In the genomic region with DNA sequence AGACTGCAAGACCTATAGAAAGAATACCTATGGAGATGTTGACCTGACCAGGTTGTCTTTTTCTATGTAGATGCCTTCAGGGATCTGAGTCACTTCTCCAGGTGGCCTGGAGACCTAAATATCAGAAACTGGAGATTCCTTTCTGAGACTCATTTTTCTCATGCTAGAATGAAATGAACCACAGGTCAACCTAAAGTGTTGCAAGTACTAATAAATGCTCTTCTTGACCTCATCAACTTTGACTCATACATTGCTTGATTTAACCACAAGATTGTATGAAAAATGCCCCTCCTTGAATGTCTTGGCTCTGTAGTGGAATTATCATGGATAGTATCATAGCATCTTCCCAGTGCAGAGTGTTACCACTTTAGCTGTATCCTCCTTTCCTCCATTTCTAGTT, we compare ENCODE assay signal across 13 cellular contexts.
A peak's percentile ranks its signal among the peaks of the same experiment; 100 is the strongest.
DNase-seq lines count a peak whose midpoint lies in the region; TF ChIP-seq lines count a peak whose summit lies in the region.
"Had no signal": no experiment of that assay in that cellular context is flagged by ENCODE, and none has a peak within 500 bp of the region (broad histone marks: within the 10 kb centered on the region; RNA-seq: fewer than 3 reads in every experiment).

No MANE protein-coding gene starts in this region.

- H3K9me2 ChIP-seq in Karpas-422 (replicated peaks; ENCODE audit: insufficient read depth, low read length), result no peaks in the 10 kb centered on the region

- H3K4me1 ChIP-seq in trophoblast cell (ENCODE audit: control insufficient read depth in 1 of 2, insufficient read depth in 2 of 2, low read length in 2 of 2), result no peaks in the 10 kb centered on the region
- H3K4me1 ChIP-seq in Karpas-422 (ENCODE audit: low read length), result no peaks in the 10 kb centered on the region
- H3K4me1 ChIP-seq: BLaER1 treated with 17β-estradiol and CSF1 and Interleukin-3, amounts not matched to agents 10 nM and 100 nM had no signal

- H2BK120ac ChIP-seq in trophoblast cell (ENCODE audit: insufficient read depth, low read length, poor library complexity), result no peak overlapping the region

- H4K91ac ChIP-seq in trophoblast cell (ENCODE audit: low read depth, low read length), result no peak overlapping the region

- H4K20me1 ChIP-seq in Karpas-422 (ENCODE audit: insufficient read depth, low read depth, low read length), result no peaks in the 10 kb centered on the region
- H4K20me1 ChIP-seq: BLaER1 treated with 17β-estradiol and CSF1 and Interleukin-3, amounts not matched to agents 10 nM and 100 nM had no signal

- no peak overlapping the region for H3K14ac ChIP-seq in trophoblast cell (ENCODE audit: low read length)

- no peaks in the 10 kb centered on the region for H3K9me3 Mint-ChIP-seq in activated CD4-positive, alpha-beta T cell treated with anti-CD3 and anti-CD28 coated beads, Interleukin-2, amount 10 ng/mL, durations not matched to agents 24 days and 14 days
- H3K9me3 Mint-ChIP-seq: H9 had no signal

- POLR2A ChIA-PET in BJ (lab: Charles Lee), result no interaction called here

- H3K4me2 ChIP-seq in trophoblast cell (ENCODE audit: low read length) (no peak overlapping the region), Karpas-422 (ENCODE audit: low read depth, low read length, poor library complexity, severe bottlenecking) (no peak overlapping the region)
- H3K4me2 ChIP-seq: BLaER1 treated with 17β-estradiol and CSF1 and Interleukin-3, amounts not matched to agents 10 nM and 100 nM had no signal

- H2BK12ac ChIP-seq in trophoblast cell (ENCODE audit: low read length), result no peak overlapping the region

- H3K4ac ChIP-seq in trophoblast cell (ENCODE audit: low read depth, low read length), result no peak overlapping the region

- H3K27ac ChIP-seq in trophoblast cell (ENCODE audit: low read depth, low read length) (no peak overlapping the region), Karpas-422 (ENCODE audit: low read length) (no peak overlapping the region)
- H3K27ac ChIP-seq: BLaER1 treated with 17β-estradiol and CSF1 and Interleukin-3, amounts not matched to agents 10 nM and 100 nM had no signal

- DNase-seq in BJ (ENCODE audit: low read depth) (peak; percentile 31), HT1080 (ENCODE audit: low read depth) (peak; percentile 24), amniotic epithelial cell (ENCODE audit: low read depth) (peak; percentile 88), trophoblast cell (peak; percentile 37 to 88), Karpas-422 (no peak), NCI-H526 treated with DMSO at 0.1 percent for 48 hours (lab: John Stamatoyannopoulos, UW) (no peak)
- DNase-seq in activated CD4-positive, alpha-beta T cell treated with anti-CD3 and anti-CD28 coated beads, Interleukin-2, amount 10 ng/mL, durations not matched to agents 24 days and 14 days, result no peak
- DNase-seq: 8988T; AML-193; CD4-positive, CD25-positive, alpha-beta regulatory T cell; GOT3; H9 had no signal

- no peaks in the 10 kb centered on the region for H3K79me2 ChIP-seq in trophoblast cell (ENCODE audit: control insufficient read depth, insufficient read depth, low read length, poor library complexity)
- H3K79me2 ChIP-seq in Karpas-422 (ENCODE audit: low read length), result no peaks in the 10 kb centered on the region

- H3K36me3 ChIP-seq in BJ (ENCODE audit: control insufficient read depth, insufficient read depth, low read length) (no peaks in the 10 kb centered on the region), trophoblast cell (ENCODE audit: control insufficient read depth in 1 of 2, insufficient read depth in 2 of 2, low read length in 2 of 2) (no peaks in the 10 kb centered on the region), Karpas-422 (ENCODE audit: insufficient read depth, low read length) (no peaks in the 10 kb centered on the region)
- H3K36me3 ChIP-seq: BLaER1 treated with 17β-estradiol and CSF1 and Interleukin-3, amounts not matched to agents 10 nM and 100 nM had no signal

- H3K4me3 ChIP-seq in BJ (ENCODE audit: low read depth, low read length), result no peak overlapping the region
- no peak overlapping the region for H3K4me3 ChIP-seq in trophoblast cell (ENCODE audit: low read depth, low read length)
- no peak overlapping the region for H3K4me3 ChIP-seq in Karpas-422 (ENCODE audit: low read length)
- H3K4me3 ChIP-seq: BLaER1 treated with 17β-estradiol and CSF1 and Interleukin-3, amounts not matched to agents 10 nM and 100 nM had no signal

- H3K79me1 ChIP-seq in trophoblast cell (ENCODE audit: low read length), result no peaks in the 10 kb centered on the region

- H3K9ac ChIP-seq in trophoblast cell (ENCODE audit: low read length), result no peak overlapping the region
- H3K9ac ChIP-seq in Karpas-422 (ENCODE audit: low read length), result no peak overlapping the region
- H3K9ac ChIP-seq: BLaER1 treated with 17β-estradiol and CSF1 and Interleukin-3, amounts not matched to agents 10 nM and 100 nM had no signal

- H2BK5ac ChIP-seq in trophoblast cell (ENCODE audit: low read depth, low read length, poor library complexity), result no peak overlapping the region

- H3K18ac ChIP-seq in trophoblast cell (ENCODE audit: low read length), result no peak overlapping the region

- H3K27me3 ChIP-seq in BJ (ENCODE audit: control insufficient read depth, insufficient read depth, low read length) (no peaks in the 10 kb centered on the region), trophoblast cell (ENCODE audit: insufficient read depth, low read length) (no peaks in the 10 kb centered on the region), Karpas-422 (ENCODE audit: low read length) (no peaks in the 10 kb centered on the region)
- H3K27me3 ChIP-seq: BLaER1 treated with 17β-estradiol and CSF1 and Interleukin-3, amounts not matched to agents 10 nM and 100 nM had no signal

- no peaks in the 10 kb centered on the region for H3K27me3 Mint-ChIP-seq in activated CD4-positive, alpha-beta T cell treated with anti-CD3 and anti-CD28 coated beads, Interleukin-2, amount 10 ng/mL, durations not matched to agents 24 days and 14 days

- intact Hi-C loops in activated CD4-positive, alpha-beta T cell treated with anti-CD3 and anti-CD28 coated beads, Interleukin-2, amount 10 ng/mL, durations not matched to agents 24 days and 14 days (cut with micrococcal nuclease), result no loop called here

- H3K23ac ChIP-seq in trophoblast cell (ENCODE audit: low read length), result no peak overlapping the region

- H3K36me3 Mint-ChIP-seq in activated CD4-positive, alpha-beta T cell treated with anti-CD3 and anti-CD28 coated beads, Interleukin-2, amount 10 ng/mL, durations not matched to agents 24 days and 14 days (ENCODE audit: low read depth), result no peaks in the 10 kb centered on the region
- H3K36me3 Mint-ChIP-seq: CD4-positive, CD25-positive, alpha-beta regulatory T cell had no signal

- no peaks in the 10 kb centered on the region for H3K4me1 Mint-ChIP-seq in activated CD4-positive, alpha-beta T cell treated with anti-CD3 and anti-CD28 coated beads, Interleukin-2, amount 10 ng/mL, durations not matched to agents 24 days and 14 days
- H3K4me1 Mint-ChIP-seq: CD4-positive, CD25-positive, alpha-beta regulatory T cell had no signal

- H3K27ac Mint-ChIP-seq in activated CD4-positive, alpha-beta T cell treated with anti-CD3 and anti-CD28 coated beads, Interleukin-2, amount 10 ng/mL, durations not matched to agents 24 days and 14 days, result no peak overlapping the region
- H3K27ac Mint-ChIP-seq: CD4-positive, CD25-positive, alpha-beta regulatory T cell; H9 had no signal

- H2AFZ ChIP-seq in trophoblast cell (ENCODE audit: insufficient read depth, low read length, poor library complexity) (no peak overlapping the region), Karpas-422 (ENCODE audit: low read length) (no peak overlapping the region)

- TF ChIP-seq CTCF in BJ (IDR thresholded peaks at IDR 0.05; ENCODE audit: insufficient read depth, low read depth, low read length), result no peak

- H4K8ac ChIP-seq in trophoblast cell (ENCODE audit: low read depth, low read length), result no peak overlapping the region

- H4K12ac ChIP-seq in trophoblast cell (ENCODE audit: low read depth, low read length), result no peak overlapping the region

- H3K4me3 Mint-ChIP-seq in activated CD4-positive, alpha-beta T cell treated with anti-CD3 and anti-CD28 coated beads, Interleukin-2, amount 10 ng/mL, durations not matched to agents 24 days and 14 days, result no peak overlapping the region
- H3K4me3 Mint-ChIP-seq: CD4-positive, CD25-positive, alpha-beta regulatory T cell; H9 had no signal

- CTCF ChIA-PET in BJ (lab: Yijun Ruan, JAX), result no interaction called here

- H3K9me3 ChIP-seq in trophoblast cell (ENCODE audit: insufficient read depth, low read depth, low read length) (peaks cover 2% of the 10 kb centered on the region), Karpas-422 (ENCODE audit: low read length) (no peaks in the 10 kb centered on the region)
- H3K9me3 ChIP-seq: BLaER1 treated with 17β-estradiol and CSF1 and Interleukin-3, amounts not matched to agents 10 nM and 100 nM had no signal

- no peak overlapping the region for H2AK5ac ChIP-seq in trophoblast cell (ENCODE audit: low read length)

Comparison
In these comparisons a context has a peak if more than half of its experiments do, and no peak if none do; other contexts are left out.
1. DNase-seq: peak in BJ (single experiment), HT1080 (single experiment), amniotic epithelial cell (single experiment) and trophoblast cell (2 of 2); none in activated CD4-positive, alpha-beta T cell treated with anti-CD3 and anti-CD28 coated beads, Interleukin-2, amount 10 ng/mL, durations not matched to agents 24 days and 14 days (single experiment), Karpas-422 (single experiment) and NCI-H526 treated with DMSO at 0.1 percent for 48 hours (single experiment).